ENCODE assay signal across 8 cellular contexts in genomic region chr5:62256161-62257017, GRCh38. TPM values are rescaled to one million over a fixed set of nuclear protein-coding genes. Genes with fewer than 3 reads are reported as not detected.
DNase-seq lines count a peak whose midpoint lies in the region; ATAC-seq lines count a peak whose summit lies in the region.

No MANE protein-coding gene starts in this region.

- DNase-seq in DMS153 (lab: John Stamatoyannopoulos, UW) (peak; percentile 8), DMS153 treated with DMSO at 0.1 percent for 48 hours (lab: John Stamatoyannopoulos, UW; ENCODE audit: unreplicated experiment) (no peak), OCI-M1 (lab: John Stamatoyannopoulos, UW) (peak; percentile 42), left colon (no peak), AML-193 (lab: John Stamatoyannopoulos, UW) (no peak), NCI-H2081 (lab: John Stamatoyannopoulos, UW) (no peak), islet precursor cell (no peak)

- ATAC-seq in GM21825 (IDR thresholded peaks at IDR 0.05; ENCODE audit: unreplicated experiment) (peak; percentile 67), left colon (peak; percentile 70)

- intact Hi-C loops in left colon (cut with DNase I, micrococcal nuclease), result no loop called here

RNA-seq across cellular contexts. Expression of gene KIF2A, which starts 49.6 kb away (rescaled TPM):
- total RNA-seq in left colon, result 10 to 100 TPM; 30.6 to 46.9 TPM

Comparison
In these comparisons a context has a peak if more than half of its experiments do, and no peak if none do; other contexts are left out.
1. DNase-seq: peak in DMS153 (single experiment) and OCI-M1 (single experiment); none in DMS153 treated with DMSO at 0.1 percent for 48 hours (single experiment), left colon (0 of 2), AML-193 (0 of 2), NCI-H2081 (0 of 2) and islet precursor cell (single experiment).